In genomic region chr9:95516736-95517558, GRCh38 we compare ENCODE assay signal across 8 cellular contexts. TPM values are rescaled to one million over a fixed set of nuclear protein-coding genes. Genes with fewer than 3 reads are reported as not detected.
DNase-seq lines count a peak whose midpoint lies in the region; ATAC-seq and TF ChIP-seq lines count a peak whose summit lies in the region.

Gene PTCH1, minus strand, starts transcription at chr9:95516971.

- H3K9me3 ChIP-seq in BLaER1 (peaks cover 8% of the 10 kb centered on the region; the same call in 1 of the 2 replicates), HUES6 (ENCODE audit: control insufficient read depth, insufficient read depth, low read depth, low read length) (peaks cover 2% of the 10 kb centered on the region; the same call in 1 of the 2 replicates), mononuclear cell (ENCODE audit: low read depth, low read length) (no peaks in the 10 kb centered on the region)

- H3K4me1 ChIP-seq in BLaER1, result peaks cover 50% of the 10 kb centered on the region
- peaks cover 39% of the 10 kb centered on the region for H3K4me1 ChIP-seq in HUES6 (ENCODE audit: control insufficient read depth, insufficient read depth, low read length)
- peaks cover 18% of the 10 kb centered on the region for H3K4me1 ChIP-seq in mononuclear cell (ENCODE audit: insufficient read depth, low read length)

- H3K27ac ChIP-seq in BLaER1 (peak within 1 kb of the TSS; percentile 54), HUES6 (ENCODE audit: low read depth, low read length) (no peak within 1 kb of the TSS)

- CTCF ChIA-PET in activated CD8-positive, alpha-beta memory T cell treated with anti-CD3 and anti-CD28 coated beads, Interleukin-2, amount 10 ng/mL, durations not matched to agents 7 days and 5 days (lab: Charles Lee), result interaction anchor here (1.5 kb wide), 1 partner anchor 250 kb away, joined by 3 read pairs; no protein-coding TSS in a partner anchor

- H3K4me1 Mint-ChIP-seq in activated CD8-positive, alpha-beta memory T cell treated with anti-CD3 and anti-CD28 coated beads, Interleukin-2, amount 10 ng/mL, durations not matched to agents 7 days and 5 days, result peaks cover 16% of the 10 kb centered on the region

- H3K4me2 ChIP-seq in BLaER1, result peak within 1 kb of the TSS; percentile 96

- H3K9me3 Mint-ChIP-seq in activated CD8-positive, alpha-beta memory T cell treated with anti-CD3 and anti-CD28 coated beads, Interleukin-2, amount 10 ng/mL, durations not matched to agents 7 days and 5 days (ENCODE audit: low read depth), result no peaks in the 10 kb centered on the region

- H3K27ac Mint-ChIP-seq in activated CD8-positive, alpha-beta memory T cell treated with anti-CD3 and anti-CD28 coated beads, Interleukin-2, amount 10 ng/mL, durations not matched to agents 7 days and 5 days, result peak within 1 kb of the TSS; percentile 47

- H3K36me3 Mint-ChIP-seq in activated CD8-positive, alpha-beta memory T cell treated with anti-CD3 and anti-CD28 coated beads, Interleukin-2, amount 10 ng/mL, durations not matched to agents 7 days and 5 days, result no peaks in the 10 kb centered on the region

- peak; percentile 58 for DNase-seq in activated CD8-positive, alpha-beta memory T cell treated with anti-CD3 and anti-CD28 coated beads, Interleukin-2, amount 10 ng/mL, durations not matched to agents 7 days and 5 days
- DNase-seq in epithelial cell of esophagus (ENCODE audit: low read depth) (peak; percentile 57), superior temporal gyrus (ENCODE audit: extremely low spot score) (peak; percentile 60)

- H3K4me3 Mint-ChIP-seq in activated CD8-positive, alpha-beta memory T cell treated with anti-CD3 and anti-CD28 coated beads, Interleukin-2, amount 10 ng/mL, durations not matched to agents 7 days and 5 days, result peak within 1 kb of the TSS; percentile 83

- no peak for TF ChIP-seq CTCF in epithelial cell of esophagus (IDR thresholded peaks at IDR 0.05; ENCODE audit: insufficient read depth, low read depth, low read length, missing control alignments)

- H3K27me3 ChIP-seq in BLaER1, result peaks cover 57% of the 10 kb centered on the region
- peaks cover 84% of the 10 kb centered on the region for H3K27me3 ChIP-seq in HUES6 (ENCODE audit: control insufficient read depth, insufficient read depth, low read length)
- peaks cover 68% of the 10 kb centered on the region for H3K27me3 ChIP-seq in mononuclear cell (ENCODE audit: insufficient read depth, low read length)

- peak; percentile 76 for ATAC-seq in activated CD8-positive, alpha-beta memory T cell treated with anti-CD3 and anti-CD28 coated beads, Interleukin-2, amount 10 ng/mL, durations not matched to agents 7 days and 5 days
- ATAC-seq in HG03097 (IDR thresholded peaks at IDR 0.05; ENCODE audit: low FRiP score, unreplicated experiment) (no peak), HG02885 (IDR thresholded peaks at IDR 0.05; ENCODE audit: poor library complexity, unreplicated experiment) (no peak)

- H3K9ac ChIP-seq in BLaER1, result peak within 1 kb of the TSS; percentile 72
- H3K9ac ChIP-seq in HUES6 (ENCODE audit: low read length), result peak within 1 kb of the TSS; percentile 74

- H4K20me1 ChIP-seq in BLaER1, result no peaks in the 10 kb centered on the region; the same call in 1 of the 2 replicates

- peaks cover 67% of the 10 kb centered on the region for H3K27me3 Mint-ChIP-seq in activated CD8-positive, alpha-beta memory T cell treated with anti-CD3 and anti-CD28 coated beads, Interleukin-2, amount 10 ng/mL, durations not matched to agents 7 days and 5 days

- H3K4me3 ChIP-seq in BLaER1 (peak within 1 kb of the TSS; percentile 76), HUES6 (ENCODE audit: low read depth, low read length) (peak within 1 kb of the TSS; percentile 77), epithelial cell of esophagus (ENCODE audit: low read length) (peak within 1 kb of the TSS; percentile 61), mononuclear cell (ENCODE audit: low read length) (peak within 1 kb of the TSS; percentile 32)

- H3K36me3 ChIP-seq in BLaER1, result no peaks in the 10 kb centered on the region
- no peaks in the 10 kb centered on the region for H3K36me3 ChIP-seq in HUES6 (ENCODE audit: control insufficient read depth, insufficient read depth, low read length)

RNA-seq across cellular contexts. Expression of gene PTCH1, which starts in this region (rescaled TPM):
- 10 to 100 TPM; 15.2 to 17.4 TPM for total RNA-seq in activated CD8-positive, alpha-beta memory T cell treated with anti-CD3 and anti-CD28 coated beads, Interleukin-2, amount 10 ng/mL, durations not matched to agents 7 days and 5 days
- 10.2 TPM for total RNA-seq in mononuclear cell
